8 cellular contexts compared by ENCODE assay signal in the genomic region with DNA sequence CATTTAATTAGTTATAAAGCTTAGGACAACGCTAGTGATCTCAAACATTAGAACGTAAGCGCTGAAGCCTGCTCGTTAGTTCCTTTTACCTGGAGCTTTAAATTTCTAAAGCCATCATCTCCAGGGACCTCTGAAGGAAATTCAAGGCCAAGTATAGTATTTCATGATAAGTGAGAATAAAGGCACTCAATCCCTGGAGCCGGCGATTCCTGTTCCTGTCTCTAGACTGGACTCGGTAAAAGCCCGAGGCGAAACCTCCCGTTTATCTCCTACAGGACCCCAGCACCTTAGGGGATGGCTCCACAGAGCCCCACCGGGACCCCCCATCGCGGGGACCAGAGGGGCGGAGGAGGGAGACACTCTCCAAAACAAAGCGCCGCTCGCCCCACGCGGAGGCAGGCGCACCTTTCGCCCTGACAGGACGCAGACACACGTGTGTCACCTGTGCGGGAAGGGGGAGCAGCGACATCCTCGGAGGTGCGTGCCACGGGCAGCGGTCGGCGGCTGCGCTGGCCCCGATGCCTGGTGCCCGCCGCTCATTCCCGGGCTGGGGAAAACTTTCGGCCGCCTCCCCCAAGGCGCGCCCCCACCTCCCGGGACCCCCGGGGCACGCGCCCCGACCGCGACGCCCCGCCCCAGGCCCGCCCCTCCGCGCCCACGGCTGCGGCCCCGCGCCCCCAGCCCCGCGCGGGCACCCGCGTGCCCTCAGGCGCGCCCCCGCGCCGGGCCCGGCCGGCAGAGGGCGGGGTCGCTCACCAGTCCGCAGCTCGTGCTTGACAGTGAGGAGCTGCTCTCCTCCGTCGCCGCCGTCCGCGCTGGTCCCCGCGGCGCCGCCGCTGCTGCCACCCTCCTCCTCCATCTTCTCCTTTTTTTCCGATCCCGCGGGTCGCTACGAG. TPM values are rescaled to one million over a fixed set of nuclear protein-coding genes. Genes with fewer than 3 reads are reported as not detected.
DNase-seq lines count a peak whose midpoint lies in the region; ATAC-seq and TF ChIP-seq lines count a peak whose summit lies in the region.

No MANE protein-coding gene starts in this region.

- peak overlapping the region; percentile 99 for H3K9ac ChIP-seq in neuronal stem cell (ENCODE audit: low read depth, low read length, poor library complexity)

- POLR2A ChIA-PET in CD4-positive, alpha-beta memory T cell (lab: Charles Lee; ENCODE audit: partially characterized antibody), result interaction anchor here (0.7 to 5.6 kb wide), 34 partner anchors 9 to 256 kb away, joined by 3 to 70 read pairs (median 4); partner anchors contain the start of gene GPR68

- no peak overlapping the region for H4K91ac ChIP-seq in neuronal stem cell (ENCODE audit: low read depth, low read length, poor library complexity)

- peaks cover 2% of the 10 kb centered on the region for H3K79me1 ChIP-seq in neuronal stem cell (ENCODE audit: low read depth, low read length)

- no peak overlapping the region for H2BK5ac ChIP-seq in neuronal stem cell (ENCODE audit: low read length)

- CTCF ChIA-PET in CD4-positive, alpha-beta memory T cell (lab: Charles Lee; ENCODE audit: partially characterized antibody), result interaction anchor here (0.6 to 6.7 kb wide), 23 partner anchors 8 to 356 kb away, joined by 3 to 74 read pairs (median 5); partner anchors contain the start of gene DGLUCY

- peaks cover 0 to 4% of the 10 kb centered on the region in 2 donors for H3K36me3 Mint-ChIP-seq in CD4-positive, alpha-beta memory T cell

- H3K14ac ChIP-seq in neuronal stem cell (ENCODE audit: low read length), result no peak overlapping the region

- peak overlapping the region; percentile 93 for H3K4me2 ChIP-seq in neuronal stem cell (ENCODE audit: insufficient read depth, low read length, poor library complexity, severe bottlenecking)

- TF ChIP-seq POLR2A in thyroid gland (IDR thresholded peaks at IDR 0.05), result peak in 1 of 2 donors; percentile 45

- peak overlapping the region; percentile 47 for H3K4ac ChIP-seq in neuronal stem cell (ENCODE audit: low read length)

- H3K27ac Mint-ChIP-seq in CD4-positive, alpha-beta memory T cell, result peak overlapping the region; percentile 73 to 90 (median 80)

- peak overlapping the region; percentile 98 for H3K18ac ChIP-seq in neuronal stem cell (ENCODE audit: low read length)

- peak overlapping the region; percentile 41 for H2BK15ac ChIP-seq in neuronal stem cell (ENCODE audit: low read length)

- H3K23ac ChIP-seq in neuronal stem cell (ENCODE audit: low read depth, low read length, poor library complexity), result peak overlapping the region; percentile 92

- H3K36me3 ChIP-seq in CD4-positive, alpha-beta memory T cell (ENCODE audit: insufficient read depth, low read length), result no peaks in the 10 kb centered on the region
- no peaks in the 10 kb centered on the region for H3K36me3 ChIP-seq in neuronal stem cell (replicated peaks in 1 of 2; ENCODE audit: control insufficient read depth in 2 of 2, insufficient read depth in 2 of 2, low read length in 2 of 2)
- H3K36me3 ChIP-seq in thyroid gland, result no peaks in the 10 kb centered on the region

- no CpG with 5 or more reads among the region's 88 CpGs for WGBS in neuronal stem cell (ENCODE audit: extremely low coverage in 2 of 2, insufficient read length in 2 of 2, insufficient replicate concordance in 1 of 2), 2 donors
- 1% methylated on average over 25 to 27 of the region's 88 CpGs for WGBS in thyroid gland, 2 donors

- H3K4me1 Mint-ChIP-seq in CD4-positive, alpha-beta memory T cell, result peaks cover 42 to 72% (median 56%) of the 10 kb centered on the region in 4 donors

- ATAC-seq in GM19455 (IDR thresholded peaks at IDR 0.05; ENCODE audit: unreplicated experiment), result peak; percentile 33

- H2BK12ac ChIP-seq in neuronal stem cell (ENCODE audit: low read length), result no peak overlapping the region

- H2AK5ac ChIP-seq in neuronal stem cell (ENCODE audit: low read depth, low read length), result no peak overlapping the region

- H2AFZ ChIP-seq in neuronal stem cell (ENCODE audit: low read length), result peak overlapping the region; percentile 98

- H3K4me1 ChIP-seq in CD4-positive, alpha-beta memory T cell (ENCODE audit: insufficient read depth, low read length), result peaks cover 60% of the 10 kb centered on the region
- H3K4me1 ChIP-seq in neuronal stem cell (ENCODE audit: control insufficient read depth in 2 of 2, insufficient read depth in 1 of 2, low read depth in 1 of 2, low read length in 2 of 2), result peaks cover 2 to 3% of the 10 kb centered on the region in 2 donors
- peaks cover 6 to 12% of the 10 kb centered on the region in 2 donors for H3K4me1 ChIP-seq in thyroid gland

- H3K4me3 Mint-ChIP-seq in CD4-positive, alpha-beta memory T cell, result peak overlapping the region; percentile 87 to 90 (median 88)

- DNase-seq in CD4-positive, alpha-beta memory T cell, result peak; percentile 59 to 79 (median 69)
- DNase-seq in HL-60 (ENCODE audit: low read depth in 1 of 2, low spot score in 1 of 2) (peak in 1 of 2 experiments; percentile 14), fibroblast of villous mesenchyme (ENCODE audit: low read depth) (no peak), neuronal stem cell (ENCODE audit: low spot score) (peak; percentile 39), thyroid gland (peak; percentile 64 to 66)
- peak; percentile 88 for DNase-seq in activated effector memory CD4-positive, alpha-beta T cell treated with anti-CD3 and anti-CD28 coated beads, Interleukin-2, amount 50 U/mL, for 16 hours

- H3K27me3 ChIP-seq in CD4-positive, alpha-beta memory T cell (ENCODE audit: insufficient read depth, low read length), result no peaks in the 10 kb centered on the region
- H3K27me3 ChIP-seq in HL-60 (ENCODE audit: insufficient read depth, poor library complexity, severe bottlenecking), result no peaks in the 10 kb centered on the region
- no peaks in the 10 kb centered on the region for H3K27me3 ChIP-seq in neuronal stem cell (ENCODE audit: control insufficient read depth in 3 of 3, insufficient read depth in 3 of 3, low read depth in 1 of 3, low read length in 3 of 3)
- no peaks in the 10 kb centered on the region for H3K27me3 ChIP-seq in thyroid gland

- no peak for TF ChIP-seq CTCF in HL-60 (IDR thresholded peaks at IDR 0.05; ENCODE audit: insufficient read depth, low read length)
- no peak for TF ChIP-seq CTCF in fibroblast of villous mesenchyme (IDR thresholded peaks at IDR 0.05; ENCODE audit: insufficient read depth, low read depth, low read length)
- TF ChIP-seq CTCF in thyroid gland (IDR thresholded peaks at IDR 0.05), result peak in 3 of 6 experiments; percentile 15 to 39 (median 30)

- intact Hi-C loops in CD4-positive, alpha-beta memory T cell (cut with micrococcal nuclease), result loop anchor here (1.0 to 5.0 kb wide), 11 partner anchors 18 to 663 kb away; partner anchors contain the start of genes CALM1 and DGLUCY
- intact Hi-C loops in thyroid gland (cut with DNase I), result loop anchor here (10.0 kb wide), 1 partner anchor 115 kb away; no protein-coding TSS in a partner anchor

- H3K9me3 Mint-ChIP-seq in CD4-positive, alpha-beta memory T cell, result no peaks in the 10 kb centered on the region

- H3K27me3 Mint-ChIP-seq in CD4-positive, alpha-beta memory T cell, result no peaks in the 10 kb centered on the region

- H3K4me3 ChIP-seq in CD4-positive, alpha-beta memory T cell (ENCODE audit: low read length in 2 of 2), result peak overlapping the region; percentile 17 to 78
- H3K4me3 ChIP-seq in HL-60 (replicated peaks; ENCODE audit: insufficient read depth, low read length) (peak overlapping the region; percentile 95), fibroblast of villous mesenchyme (ENCODE audit: low read depth, low read length) (peak overlapping the region; percentile 85), neuronal stem cell (ENCODE audit: low read length in 2 of 2) (peak overlapping the region; percentile 96 to 97), thyroid gland (replicated peaks in 1 of 3) (peak overlapping the region; percentile 72 to 87 (median 73))

- no peak overlapping the region for H2BK120ac ChIP-seq in neuronal stem cell (ENCODE audit: low read depth, low read length)

- H4K8ac ChIP-seq in neuronal stem cell (ENCODE audit: low read depth, low read length), result no peak overlapping the region

- H3K27ac ChIP-seq in CD4-positive, alpha-beta memory T cell (ENCODE audit: low read depth, low read length), result peak overlapping the region; percentile 63
- H3K27ac ChIP-seq in HL-60 (replicated peaks) (peak overlapping the region; percentile 95), neuronal stem cell (replicated peaks; ENCODE audit: low read length) (peak overlapping the region; percentile 99), thyroid gland (peak overlapping the region; percentile 90 to 97 (median 95))

- H3K9me3 ChIP-seq in CD4-positive, alpha-beta memory T cell (ENCODE audit: control insufficient read depth in 1 of 2, low read length in 2 of 2), result no peaks in the 10 kb centered on the region
- H3K9me3 ChIP-seq in neuronal stem cell (replicated peaks in 1 of 2; ENCODE audit: control insufficient read depth in 2 of 2, insufficient read depth in 1 of 2, low read depth in 1 of 2, low read length in 2 of 2) (no peaks in the 10 kb centered on the region), thyroid gland (no peaks in the 10 kb centered on the region)

TF ChIP-seq in PFSK-1, 5 proteins besides CTCF, POLR2A, EP300 and RAD21:
- TF ChIP-seq POLR2AphosphoS5 (IDR thresholded peaks at IDR 0.05; ENCODE audit: low read depth, low read length), result 0 out of 2 replicates have a peak, but pooled peaks have one; percentile 32
- no peak for TF ChIP-seq FOXP2 (optimal IDR thresholded peaks at IDR 0.05; ENCODE audit: borderline replicate concordance, extremely low read depth, extremely low read length, insufficient read depth)
TF ChIP-seq in PFSK-1: peak in this region for 1.

RNA-seq across cellular contexts. Expression of gene RPS6KA5, which starts 0.6 kb away (rescaled TPM):
- total RNA-seq in CD4-positive, alpha-beta memory T cell, result 10 to 100 TPM; 42.9 to 44.7 TPM
- polyA plus RNA-seq in CD4-positive, alpha-beta memory T cell, result 10 to 100 TPM; 28.8 to 29.7 TPM
- 0.93 TPM for polyA plus RNA-seq in PFSK-1 (2012; ENCODE audit: insufficient read length, low read depth)
- total RNA-seq in fibroblast of villous mesenchyme (0.86 and 0.97 TPM in 2 replicates), thyroid gland (10 to 100 TPM in 1 of 4 donors, 1 to 10 TPM in 3; 6.4 to 17.4 (median 8.9) TPM)
- 4.1 TPM for polyA plus RNA-seq in neuronal stem cell (2013, experiment 1 of 2)
- 3.8 TPM for polyA plus RNA-seq in neuronal stem cell (2013, experiment 2 of 2)

RNA-seq across cellular contexts. Expression of gene DGLUCY, which starts 54.0 kb away (rescaled TPM):
- 100 to 1,000 TPM; 132 to 141 TPM for total RNA-seq in CD4-positive, alpha-beta memory T cell
- 10 to 100 TPM; 40.9 to 45.5 TPM for polyA plus RNA-seq in CD4-positive, alpha-beta memory T cell
- 13.5 TPM for polyA plus RNA-seq in PFSK-1 (2012; ENCODE audit: insufficient read length, low read depth)
- total RNA-seq in fibroblast of villous mesenchyme (39.7 and 44.5 TPM in 2 replicates), thyroid gland (100 to 1,000 TPM in 3 of 4 donors, 10 to 100 TPM in 1; 58.0 to 125 (median 103) TPM)
- 31.3 TPM for polyA plus RNA-seq in neuronal stem cell (2013, experiment 1 of 2)
- 30.4 TPM for polyA plus RNA-seq in neuronal stem cell (2013, experiment 2 of 2)
